13 cellular contexts compared by ENCODE assay signal in genomic region chr1:118928739-118929554, GRCh38. TPM values are rescaled to one million over a fixed set of nuclear protein-coding genes. Genes with fewer than 3 reads are reported as not detected.
DNase-seq lines count a peak whose midpoint lies in the region; ATAC-seq, FAIRE-seq and TF ChIP-seq lines count a peak whose summit lies in the region.
"Had no signal": no experiment of that assay in that cellular context is flagged by ENCODE, and none has a peak within 500 bp of the region (broad histone marks: within the 10 kb centered on the region; RNA-seq: fewer than 3 reads in every experiment).

No MANE protein-coding gene starts in this region.

- POLR2A ChIA-PET in H1 (lab: Charles Lee; ENCODE audit: partially characterized antibody): no interaction called here

- H3K36me3 Mint-ChIP-seq in neural progenitor cell: no peaks in the 10 kb centered on the region

- no peak overlapping the region for H2BK120ac ChIP-seq in H1 (replicated peaks; ENCODE audit: low read depth, low read length)

- H3K4me3 ChIP-seq in NT2/D1 (ENCODE audit: insufficient read length, low read depth) (no peak overlapping the region), H1 (ENCODE audit: extremely low read depth in 1 of 4, insufficient read depth in 2 of 4, low read depth in 3 of 4, low read length in 4 of 4) (no peak overlapping the region), neural progenitor cell (no peak overlapping the region)

- peaks cover 2% of the 10 kb centered on the region for H3K27me3 Mint-ChIP-seq in neural progenitor cell (ENCODE audit: insufficient read depth, low read depth)
- H3K27me3 Mint-ChIP-seq: stimulated activated naive CD8-positive, alpha-beta T cell treated with anti-CD3 and anti-CD28 coated beads, Interleukin-15, Interleukin-2, amounts not matched to agents 100 ng/mL and 50 ng/mL, for 24 hours had no signal

- no peak overlapping the region for H2BK15ac ChIP-seq in H1 (ENCODE audit: low read length)

- H3K4ac ChIP-seq in H1 (replicated peaks; ENCODE audit: insufficient read length, low read depth, low read length): no peak overlapping the region

- TF ChIP-seq CTCF in H1 (IDR thresholded peaks at IDR 0.05; ENCODE audit: control extremely low read depth in 1 of 3, insufficient read depth in 1 of 3, low read depth in 1 of 3, low read length in 3 of 3) (peak in 1 of 3 experiments; percentile 12; a peak in 2 of 4 replicates), neural progenitor cell (IDR thresholded peaks at IDR 0.05) (peak; percentile 48)

- H3K79me2 ChIP-seq in H1 (ENCODE audit: control insufficient read depth in 1 of 2, insufficient read depth in 2 of 2, low read length in 2 of 2): no peaks in the 10 kb centered on the region
- H3K79me2 ChIP-seq in neural progenitor cell (ENCODE audit: low read depth): no peaks in the 10 kb centered on the region

- ATAC-seq in HG03520 (IDR thresholded peaks at IDR 0.05; ENCODE audit: unreplicated experiment): no peak
- ATAC-seq: activated T-cell treated with anti-CD3 and anti-CD28 coated beads, Interleukin-2, amount 50 U/mL, for 4 hours had no signal

- H4K91ac ChIP-seq in H1 (replicated peaks; ENCODE audit: insufficient read length, low read length): no peak overlapping the region

- no peak for TF ChIP-seq EP300 in H1 (IDR thresholded peaks at IDR 0.05; ENCODE audit: borderline replicate concordance in 1 of 2, low read depth in 2 of 2, low read length in 2 of 2)

- no peak overlapping the region for H3K27ac Mint-ChIP-seq in neural progenitor cell
- H3K27ac Mint-ChIP-seq: stimulated activated naive CD8-positive, alpha-beta T cell treated with anti-CD3 and anti-CD28 coated beads, Interleukin-15, Interleukin-2, amounts not matched to agents 100 ng/mL and 50 ng/mL, for 24 hours had no signal

- H3K9ac ChIP-seq in NT2/D1 (ENCODE audit: insufficient read length, low read depth): no peak overlapping the region
- no peak overlapping the region for H3K9ac ChIP-seq in H1 (replicated peaks in 1 of 4; ENCODE audit: extremely low read depth in 1 of 4, low read depth in 3 of 4, low read length in 3 of 4)
- H3K9ac ChIP-seq in neural progenitor cell: no peak overlapping the region

- H3K4me1 Mint-ChIP-seq in neural progenitor cell: peaks cover 3% of the 10 kb centered on the region

- H3K27ac ChIP-seq in H1 (ENCODE audit: low read depth, low read length) (no peak overlapping the region), neural progenitor cell (no peak overlapping the region)

- no peaks in the 10 kb centered on the region for H3K23me2 ChIP-seq in H1 (ENCODE audit: low read depth, low read length)

- CTCF ChIA-PET in H1 (lab: Charles Lee; ENCODE audit: partially characterized antibody): interaction anchor here (0.8 to 2.3 kb wide), 6 partner anchors 11 to 90 kb away, joined by 3 to 12 read pairs (median 5); no protein-coding TSS in a partner anchor

- H3K4me1 ChIP-seq in NT2/D1 (ENCODE audit: insufficient read depth, insufficient read length): no peaks in the 10 kb centered on the region
- no peaks in the 10 kb centered on the region; a peak in 1 of 7 replicates for H3K4me1 ChIP-seq in H1 (replicated peaks in 1 of 4; ENCODE audit: control insufficient read depth in 3 of 4, insufficient read depth in 4 of 4, low read length in 3 of 4)
- H3K4me1 ChIP-seq in neural progenitor cell: no peaks in the 10 kb centered on the region

- H2BK12ac ChIP-seq in H1 (ENCODE audit: low read depth, low read length): no peak overlapping the region

- no peak overlapping the region for H3K4me3 Mint-ChIP-seq in neural progenitor cell
- H3K4me3 Mint-ChIP-seq: activated T-cell treated with anti-CD3 and anti-CD28 coated beads, Interleukin-2, amount 50 U/mL, for 4 hours; stimulated activated naive CD8-positive, alpha-beta T cell treated with anti-CD3 and anti-CD28 coated beads, Interleukin-15, Interleukin-2, amounts not matched to agents 100 ng/mL and 50 ng/mL, for 24 hours had no signal

- no peak overlapping the region for H2BK20ac ChIP-seq in H1 (ENCODE audit: low read length)

- H3K4me2 ChIP-seq in H1 (ENCODE audit: insufficient read depth in 1 of 2, low read depth in 2 of 2, low read length in 2 of 2) (no peak overlapping the region), neural progenitor cell (no peak overlapping the region)

- H2AFZ ChIP-seq in H1 (ENCODE audit: low read length) (no peak overlapping the region), neural progenitor cell (replicated peaks) (no peak overlapping the region)

- H4K20me1 ChIP-seq in H1 (replicated peaks in 1 of 2; ENCODE audit: control insufficient read depth in 1 of 2, insufficient read depth in 2 of 2, low read length in 2 of 2) (no peaks in the 10 kb centered on the region), neural progenitor cell (ENCODE audit: low read depth) (peaks cover 10% of the 10 kb centered on the region)

- no peaks in the 10 kb centered on the region for H3F3A ChIP-seq in neural progenitor cell (ENCODE audit: low read depth)

- no peak overlapping the region for H2AK5ac ChIP-seq in H1 (ENCODE audit: low read depth, low read length)

- H3K56ac ChIP-seq in H1 (replicated peaks; ENCODE audit: insufficient read length, low read depth, low read length): no peak overlapping the region

- WGBS in H1 (ENCODE audit: extremely low coverage in 1 of 2, insufficient coverage in 1 of 2, insufficient read length in 1 of 2, insufficient replicate concordance in 2 of 2, low coverage in 1 of 2, low lambda C conversion rate in 2 of 2, missing lambda C conversion rate in 1 of 2), 2 experiments: 78% methylated on average over 2 of the region's 2 CpGs; no CpG with 5 or more reads in 1 of the 2 experiments

- no peak for TF ChIP-seq POLR2A in H1 (IDR thresholded peaks at IDR 0.05; ENCODE audit: control extremely low read depth in 1 of 2, low read depth in 2 of 2, low read length in 2 of 2)

- H3K9me3 ChIP-seq in NT2/D1 (ENCODE audit: insufficient read depth, low read length): no peaks in the 10 kb centered on the region
- H3K9me3 ChIP-seq in H1 (ENCODE audit: insufficient read depth in 2 of 2, low read depth in 1 of 2, low read length in 1 of 2): no peaks in the 10 kb centered on the region
- no peaks in the 10 kb centered on the region for H3K9me3 ChIP-seq in neural progenitor cell (ENCODE audit: low read depth)

- H3K27me3 ChIP-seq in NT2/D1 (ENCODE audit: insufficient read depth, insufficient read length) (no peaks in the 10 kb centered on the region), H1 (replicated peaks in 1 of 4; ENCODE audit: control insufficient read depth in 3 of 4, extremely low read depth in 1 of 4, insufficient read depth in 3 of 4, low read length in 3 of 4) (no peaks in the 10 kb centered on the region), neural progenitor cell (no peaks in the 10 kb centered on the region)

- H3K14ac ChIP-seq in H1 (ENCODE audit: insufficient read length): no peak overlapping the region

- DNase-seq in activated CD4-positive, alpha-beta T cell treated with anti-CD3 and anti-CD28 coated beads for 48 hours: peak; percentile 2
- DNase-seq in activated CD4-positive, alpha-beta T cell treated with anti-CD3 and anti-CD28 coated beads for 4 hours: no peak
- peak; percentile 48 for DNase-seq in NT2/D1 (ENCODE audit: low read depth, low spot score)
- peak in 1 of 2 experiments; percentile 51 for DNase-seq in H1 (ENCODE audit: low read depth in 1 of 2, low spot score in 2 of 2)
- DNase-seq in neural progenitor cell (ENCODE audit: low spot score): peak; percentile 78
- DNase-seq in NCI-H187 (lab: John Stamatoyannopoulos, UW): no peak
- DNase-seq in hepatic stellate cell (ENCODE audit: low spot score): no peak
- DNase-seq: activated T-cell treated with anti-CD3 and anti-CD28 coated beads, Interleukin-2, amount 50 U/mL, for 4 hours; midbrain; stimulated activated CD4-positive, alpha-beta T cell treated with anti-CD3 and anti-CD28 coated beads, Interleukin-12 subunit alpha, Interleukin-12 subunit beta, amount 100 ng/mL, for 4 hours; SW 1271 had no signal

- H3K36me3 ChIP-seq in NT2/D1 (ENCODE audit: insufficient read depth, insufficient read length, low read length) (peaks cover 16% of the 10 kb centered on the region), H1 (ENCODE audit: control insufficient read depth in 2 of 4, insufficient read depth in 4 of 4, low read length in 3 of 4) (no peaks in the 10 kb centered on the region), neural progenitor cell (no peaks in the 10 kb centered on the region)

- H4K8ac ChIP-seq in H1 (ENCODE audit: extremely low read depth, insufficient read depth, low read length): no peak overlapping the region

- no peak overlapping the region for H2BK5ac ChIP-seq in H1 (ENCODE audit: low read depth, low read length)

- no peaks in the 10 kb centered on the region for H3K79me1 ChIP-seq in H1 (ENCODE audit: low read depth, low read length)

- H3K9me3 Mint-ChIP-seq in neural progenitor cell: no peaks in the 10 kb centered on the region

- H3K23ac ChIP-seq in H1 (ENCODE audit: insufficient read length): no peak overlapping the region

- no peak overlapping the region for H4K5ac ChIP-seq in H1 (ENCODE audit: insufficient read length, low read depth, low read length)

- no peak overlapping the region for H3K18ac ChIP-seq in H1 (ENCODE audit: extremely low read depth, low read length)

- no peak for TF ChIP-seq RAD21 in H1 (IDR thresholded peaks at IDR 0.05 in 1 of 2, conservative IDR thresholded peaks at IDR 0.05 in 1 of 2; ENCODE audit: low read depth in 2 of 2, low read length in 2 of 2)

- FAIRE-seq in H1 (lab: Jason Lieb, UNC): no peak

TF ChIP-seq in H1, 55 proteins besides CTCF, POLR2A, EP300 and RAD21 (continues in another document):
- TF ChIP-seq CHD2 (IDR thresholded peaks at IDR 0.05; ENCODE audit: low read length) (no peak), JUND (IDR thresholded peaks at IDR 0.05; ENCODE audit: low read length) (no peak)

RNA-seq across cellular contexts. Expression of gene TBX15, which starts 59.2 kb away (rescaled TPM):
- total RNA-seq in H1 (2021; fragmentation: NEBNext Ultra II Directional; extraction: Animal tissue kit (Norgen Biotek cat#: 25700)): 0.24 and 0.42 TPM in 2 replicates
- 0.09 and 0.14 TPM in 2 replicates for polyA plus RNA-seq in H1 (2011; rRNA removed)
- polyA plus RNA-seq in H1 (2011; cell fraction: cytosol; rRNA removed): 0.14 TPM
- polyA plus RNA-seq in H1 (2011; cell fraction: nucleus; rRNA removed): 0.19 TPM
- 0.04 to 0.13 TPM (median 0.10 TPM) in 3 of 4 replicates, not detected in the other for polyA plus RNA-seq in H1 (2012, experiment 1 of 2)
- not detected for polyA plus RNA-seq in H1 (2012, experiment 2 of 2)
- 0.12 TPM for polyA plus RNA-seq in H1 (2013, experiment 1 of 2)
- polyA plus RNA-seq in H1 (2013, experiment 2 of 2): 0.11 TPM
- polyA minus RNA-seq in H1 (2011; rRNA and poly(A)+ RNA removed): 0.22 and 0.35 TPM in 2 replicates
- not detected for polyA minus RNA-seq in H1 (2011; cell fraction: cytosol; rRNA and poly(A)+ RNA removed)
- polyA minus RNA-seq in H1 (2011; cell fraction: nucleus; rRNA and poly(A)+ RNA removed): 0.40 TPM
- total RNA-seq in neural progenitor cell (ENCODE audit: low replicate concordance): 2.8 and 2.9 TPM in 2 replicates
- total RNA-seq: activated T-cell treated with anti-CD3 and anti-CD28 coated beads, Interleukin-2, amount 50 U/mL, for 4 hours had no signal

Comparison
In these comparisons a context has a peak if more than half of its experiments do, and no peak if none do; other contexts are left out.
1. DNase-seq: peak in activated CD4-positive, alpha-beta T cell treated with anti-CD3 and anti-CD28 coated beads for 48 hours (single experiment), NT2/D1 (single experiment) and neural progenitor cell (single experiment); none in activated CD4-positive, alpha-beta T cell treated with anti-CD3 and anti-CD28 coated beads for 4 hours (0 of 2), NCI-H187 (0 of 2) and hepatic stellate cell (single experiment).